Comparison of ENCODE assay signal across 8 cellular contexts in genomic region chr16:68310441-68311315, GRCh38. TPM values are rescaled to one million over a fixed set of nuclear protein-coding genes. Genes with fewer than 3 reads are reported as not detected.
DNase-seq lines count a peak whose midpoint lies in the region; ATAC-seq and TF ChIP-seq lines count a peak whose summit lies in the region.

Gene PRMT7, plus strand, starts transcription at chr16:68311019. Its CDS starts 4,961 bp downstream, at chr16:68315980.
Gene SLC7A6OS, minus strand, starts transcription at chr16:68310946. Its CDS starts 20 bp downstream, at chr16:68310926.

- H3K27me3 Mint-ChIP-seq in endothelial cell (ENCODE audit: unreplicated experiment): peaks cover 4% of the 10 kb centered on the region
- no peaks in the 10 kb centered on the region for H3K27me3 Mint-ChIP-seq in mesothelial cell of epicardium (ENCODE audit: low read depth)

- no peaks in the 10 kb centered on the region for H3K27me3 ChIP-seq in OCI-LY1 (ENCODE audit: insufficient read depth, low read length)

- H3K36me3 ChIP-seq in OCI-LY1 (ENCODE audit: insufficient read depth, low read length): peaks cover 49% of the 10 kb centered on the region

- H3K9me3 ChIP-seq in OCI-LY1 (ENCODE audit: low read length): no peaks in the 10 kb centered on the region

- H3K4me3 Mint-ChIP-seq in endothelial cell (ENCODE audit: unreplicated experiment) (peak within 1 kb of the TSS; percentile 88), mesothelial cell of epicardium (peak within 1 kb of the TSS; percentile 98)

- DNase-seq in DMS 273 (lab: John Stamatoyannopoulos, UW; ENCODE audit: unreplicated experiment) (peak; percentile 97), HuH-7 (ENCODE audit: low spot score) (peak; percentile 97), endothelial cell (ENCODE audit: low spot score) (peak; percentile 87), mesothelial cell of epicardium (ENCODE audit: low spot score in 2 of 2, unreplicated experiment in 2 of 2) (peak; percentile 78 to 87)
- DNase-seq in activated CD8-positive, alpha-beta memory T cell treated with anti-CD3 and anti-CD28 coated beads, Interleukin-2, amount 50 U/mL, for 4 hours: peak; percentile 89
- peak; percentile 92 for DNase-seq in stimulated activated CD8-positive, alpha-beta memory T cell treated with anti-CD3 and anti-CD28 coated beads, Interleukin-15, amount 100 ng/mL, for 48 hours (ENCODE audit: low read depth in 2 of 2)

- H3F3A ChIP-seq in OCI-LY1 (ENCODE audit: insufficient read depth, low read length): no peaks in the 10 kb centered on the region

- peaks cover 36% of the 10 kb centered on the region for H3K4me1 ChIP-seq in OCI-LY1 (ENCODE audit: insufficient read depth, low read length, severe bottlenecking)

- no peaks in the 10 kb centered on the region for H3K9me3 Mint-ChIP-seq in endothelial cell (ENCODE audit: unreplicated experiment)
- H3K9me3 Mint-ChIP-seq in mesothelial cell of epicardium: no peaks in the 10 kb centered on the region

- peak within 1 kb of the TSS; percentile 83 for H3K4me3 ChIP-seq in OCI-LY1 (ENCODE audit: low read depth, low read length, poor library complexity, severe bottlenecking)

- ATAC-seq in GM21526 (IDR thresholded peaks at IDR 0.05; ENCODE audit: low FRiP score, unreplicated experiment): peak; percentile 88

- TF ChIP-seq CTCF in OCI-LY1 (IDR thresholded peaks at IDR 0.05; ENCODE audit: low read length) (no peak; the same call in 1 of the 2 replicates), endothelial cell (IDR thresholded peaks at IDR 0.05; ENCODE audit: unreplicated experiment) (no peak), mesothelial cell of epicardium (IDR thresholded peaks at IDR 0.05; ENCODE audit: unreplicated experiment) (peak; percentile 21)

- peak within 1 kb of the TSS; percentile 9; the same call in 1 of the 2 replicates for H2AFZ ChIP-seq in OCI-LY1 (ENCODE audit: low read length)

- H3K27ac Mint-ChIP-seq in endothelial cell (ENCODE audit: unreplicated experiment) (peak within 1 kb of the TSS; percentile 90), mesothelial cell of epicardium (peak within 1 kb of the TSS; percentile 98)

- peaks cover 29% of the 10 kb centered on the region for H3K79me2 ChIP-seq in OCI-LY1 (ENCODE audit: insufficient read depth, low read length)

- no peaks in the 10 kb centered on the region for H3K9me2 ChIP-seq in OCI-LY1 (ENCODE audit: low read depth, low read length)

- H3K27ac ChIP-seq in OCI-LY1 (ENCODE audit: low read depth, low read length, poor library complexity, severe bottlenecking): peak within 1 kb of the TSS; percentile 61

- H4K20me1 ChIP-seq in OCI-LY1 (ENCODE audit: insufficient read depth, low read length): no peaks in the 10 kb centered on the region

- H3K9ac ChIP-seq in OCI-LY1 (ENCODE audit: low read length): peak within 1 kb of the TSS; percentile 82

- H3K4me1 Mint-ChIP-seq in endothelial cell (ENCODE audit: unreplicated experiment) (peaks cover 15% of the 10 kb centered on the region), mesothelial cell of epicardium (peaks cover 26% of the 10 kb centered on the region)

- peaks cover 8% of the 10 kb centered on the region for H3K36me3 Mint-ChIP-seq in endothelial cell (ENCODE audit: low read depth, unreplicated experiment)
- H3K36me3 Mint-ChIP-seq in mesothelial cell of epicardium: peaks cover 11% of the 10 kb centered on the region

- peak within 1 kb of the TSS; percentile 92 for H3K4me2 ChIP-seq in OCI-LY1 (ENCODE audit: low read length)

RNA-seq across cellular contexts. Expression of gene PRMT7, which starts in this region (rescaled TPM):
- total RNA-seq in endothelial cell (ENCODE audit: unreplicated experiment) (42.8 TPM), mesothelial cell of epicardium (69.7 to 77.9 TPM (median 71.8 TPM) in 3 replicates)

RNA-seq across cellular contexts. Expression of gene SLC7A6OS, which starts in this region (rescaled TPM):
- total RNA-seq in endothelial cell (ENCODE audit: unreplicated experiment) (20.0 TPM), mesothelial cell of epicardium (20.4 to 23.3 TPM (median 22.7 TPM) in 3 replicates)

Comparison
In these comparisons a context has a peak if more than half of its experiments do, and no peak if none do; other contexts are left out.
1. Peak in every context shown above with its lines: DNase-seq, ATAC-seq, H3K4me3 ChIP-seq and H3K27ac ChIP-seq.